In the genomic region with DNA sequence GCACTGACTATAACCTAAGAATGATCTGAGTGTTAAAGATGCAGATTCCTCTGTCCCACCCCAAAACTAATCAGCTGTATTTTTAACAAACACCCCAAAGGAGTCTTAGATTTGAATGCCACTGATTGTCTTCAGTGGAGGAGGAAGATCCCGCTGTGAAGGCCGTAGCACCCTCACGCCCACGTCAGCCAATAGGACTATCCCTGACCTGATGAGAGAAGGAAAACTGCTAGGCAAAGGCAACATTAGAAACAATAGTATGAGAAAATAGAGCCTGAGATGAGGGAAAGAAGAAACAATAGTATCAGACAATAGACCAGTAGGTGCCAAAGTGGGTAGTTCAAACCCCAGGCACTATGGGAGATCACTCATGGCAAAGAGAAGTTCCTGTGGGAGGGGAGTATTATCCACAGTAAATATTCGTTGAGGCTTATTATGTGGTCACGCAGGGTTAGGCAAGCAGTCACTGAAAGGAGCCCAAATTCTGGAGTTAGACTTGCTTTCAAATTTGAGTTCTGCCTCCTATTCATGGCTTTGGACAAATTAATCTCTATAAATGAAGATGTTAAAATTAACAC, we compare ENCODE assay signal across 1 cellular context.
A peak's percentile ranks its signal among the peaks of the same experiment; 100 is the strongest.
TF ChIP-seq lines count a peak whose summit lies in the region.

No MANE protein-coding gene starts in this region.

TF ChIP-seq in K562, 482 proteins besides CTCF, POLR2A, EP300 and RAD21 (continued from another document and continues in another):
- TF ChIP-seq U2AF1 (optimal IDR thresholded peaks at IDR 0.05; ENCODE audit: low read depth, low read length) = no peak
- TF ChIP-seq MTA3 (IDR thresholded peaks at IDR 0.05; ENCODE audit: borderline replicate concordance) = peak; percentile 57; the same call in 1 of the 2 replicates
- TF ChIP-seq PRMT5 (CRISPR knock-in tag; IDR thresholded peaks at IDR 0.05) = no peak
- no peak for TF ChIP-seq XRCC5 (IDR thresholded peaks at IDR 0.05; ENCODE audit: low read depth, low read length)
- TF ChIP-seq, protein P1, sequence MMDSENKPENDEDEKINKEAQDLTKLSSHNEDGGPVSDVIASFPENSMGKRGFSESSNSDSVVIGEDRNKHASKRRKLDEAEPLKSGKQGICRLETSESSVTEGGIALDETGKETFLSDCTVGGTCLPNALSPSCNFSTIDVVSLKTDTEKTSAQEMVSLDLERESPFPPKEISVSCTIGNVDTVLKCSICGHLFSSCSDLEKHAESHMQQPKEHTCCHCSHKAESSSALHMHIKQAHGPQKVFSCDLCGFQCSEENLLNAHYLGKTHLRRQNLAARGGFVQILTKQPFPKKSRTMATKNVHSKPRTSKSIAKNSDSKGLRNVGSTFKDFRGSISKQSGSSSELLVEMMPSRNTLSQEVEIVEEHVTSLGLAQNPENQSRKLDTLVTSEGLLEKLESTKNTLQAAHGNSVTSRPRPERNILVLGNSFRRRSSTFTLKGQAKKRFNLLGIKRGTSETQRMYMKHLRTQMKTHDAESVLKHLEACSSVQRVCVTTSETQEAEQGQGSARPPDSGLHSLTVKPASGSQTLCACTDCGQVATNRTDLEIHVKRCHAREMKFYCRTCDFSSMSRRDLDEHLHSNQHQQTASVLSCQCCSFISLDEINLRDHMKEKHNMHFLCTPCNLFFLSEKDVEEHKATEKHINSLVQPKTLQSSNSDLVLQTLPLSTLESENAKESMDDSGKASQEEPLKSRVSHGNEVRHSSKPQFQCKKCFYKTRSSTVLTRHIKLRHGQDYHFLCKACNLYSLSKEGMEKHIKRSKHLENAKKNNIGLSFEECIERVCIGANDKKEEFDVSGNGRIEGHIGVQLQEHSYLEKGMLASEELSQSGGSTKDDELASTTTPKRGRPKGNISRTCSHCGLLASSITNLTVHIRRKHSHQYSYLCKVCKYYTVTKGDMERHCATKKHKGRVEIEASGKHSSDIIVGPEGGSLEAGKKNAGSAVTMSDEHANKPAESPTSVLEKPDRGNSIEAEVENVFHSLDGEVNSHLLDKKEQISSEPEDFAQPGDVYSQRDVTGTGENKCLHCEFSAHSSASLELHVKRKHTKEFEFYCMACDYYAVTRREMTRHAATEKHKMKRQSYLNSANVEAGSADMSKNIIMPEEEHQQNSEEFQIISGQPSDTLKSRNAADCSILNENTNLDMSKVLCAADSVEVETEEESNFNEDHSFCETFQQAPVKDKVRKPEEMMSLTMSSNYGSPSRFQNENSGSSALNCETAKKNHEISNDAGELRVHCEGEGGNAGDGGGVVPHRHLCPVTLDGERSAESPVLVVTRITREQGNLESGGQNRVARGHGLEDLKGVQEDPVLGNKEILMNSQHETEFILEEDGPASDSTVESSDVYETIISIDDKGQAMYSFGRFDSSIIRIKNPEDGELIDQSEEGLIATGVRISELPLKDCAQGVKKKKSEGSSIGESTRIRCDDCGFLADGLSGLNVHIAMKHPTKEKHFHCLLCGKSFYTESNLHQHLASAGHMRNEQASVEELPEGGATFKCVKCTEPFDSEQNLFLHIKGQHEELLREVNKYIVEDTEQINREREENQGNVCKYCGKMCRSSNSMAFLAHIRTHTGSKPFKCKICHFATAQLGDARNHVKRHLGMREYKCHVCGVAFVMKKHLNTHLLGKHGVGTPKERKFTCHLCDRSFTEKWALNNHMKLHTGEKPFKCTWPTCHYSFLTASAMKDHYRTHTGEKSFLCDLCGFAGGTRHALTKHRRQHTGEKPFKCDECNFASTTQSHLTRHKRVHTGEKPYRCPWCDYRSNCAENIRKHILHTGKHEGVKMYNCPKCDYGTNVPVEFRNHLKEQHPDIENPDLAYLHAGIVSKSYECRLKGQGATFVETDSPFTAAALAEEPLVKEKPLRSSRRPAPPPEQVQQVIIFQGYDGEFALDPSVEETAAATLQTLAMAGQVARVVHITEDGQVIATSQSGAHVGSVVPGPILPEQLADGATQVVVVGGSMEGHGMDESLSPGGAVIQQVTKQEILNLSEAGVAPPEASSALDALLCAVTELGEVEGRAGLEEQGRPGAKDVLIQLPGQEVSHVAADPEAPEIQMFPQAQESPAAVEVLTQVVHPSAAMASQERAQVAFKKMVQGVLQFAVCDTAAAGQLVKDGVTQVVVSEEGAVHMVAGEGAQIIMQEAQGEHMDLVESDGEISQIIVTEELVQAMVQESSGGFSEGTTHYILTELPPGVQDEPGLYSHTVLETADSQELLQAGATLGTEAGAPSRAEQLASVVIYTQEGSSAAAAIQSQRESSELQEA (IDR thresholded peaks at IDR 0.05; ENCODE audit: low read depth) = no peak
- TF ChIP-seq, protein P2, sequence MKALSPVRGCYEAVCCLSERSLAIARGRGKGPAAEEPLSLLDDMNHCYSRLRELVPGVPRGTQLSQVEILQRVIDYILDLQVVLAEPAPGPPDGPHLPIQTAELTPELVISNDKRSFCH (CRISPR knock-in tag; IDR thresholded peaks at IDR 0.05) = no peak
- TF ChIP-seq, protein P2 (tag; IDR thresholded peaks at IDR 0.05) = no peak
- no peak for TF ChIP-seq SIRT6 (IDR thresholded peaks at IDR 0.05; ENCODE audit: low read depth, low read length)
- no peak for TF ChIP-seq RBM39 (optimal IDR thresholded peaks at IDR 0.05; ENCODE audit: low read depth, low read length)
- TF ChIP-seq CBX8 (IDR thresholded peaks at IDR 0.05; ENCODE audit: borderline replicate concordance, extremely low read depth, low read depth, low read length, poor library complexity, severe bottlenecking) = no peak
- TF ChIP-seq, protein P3, sequence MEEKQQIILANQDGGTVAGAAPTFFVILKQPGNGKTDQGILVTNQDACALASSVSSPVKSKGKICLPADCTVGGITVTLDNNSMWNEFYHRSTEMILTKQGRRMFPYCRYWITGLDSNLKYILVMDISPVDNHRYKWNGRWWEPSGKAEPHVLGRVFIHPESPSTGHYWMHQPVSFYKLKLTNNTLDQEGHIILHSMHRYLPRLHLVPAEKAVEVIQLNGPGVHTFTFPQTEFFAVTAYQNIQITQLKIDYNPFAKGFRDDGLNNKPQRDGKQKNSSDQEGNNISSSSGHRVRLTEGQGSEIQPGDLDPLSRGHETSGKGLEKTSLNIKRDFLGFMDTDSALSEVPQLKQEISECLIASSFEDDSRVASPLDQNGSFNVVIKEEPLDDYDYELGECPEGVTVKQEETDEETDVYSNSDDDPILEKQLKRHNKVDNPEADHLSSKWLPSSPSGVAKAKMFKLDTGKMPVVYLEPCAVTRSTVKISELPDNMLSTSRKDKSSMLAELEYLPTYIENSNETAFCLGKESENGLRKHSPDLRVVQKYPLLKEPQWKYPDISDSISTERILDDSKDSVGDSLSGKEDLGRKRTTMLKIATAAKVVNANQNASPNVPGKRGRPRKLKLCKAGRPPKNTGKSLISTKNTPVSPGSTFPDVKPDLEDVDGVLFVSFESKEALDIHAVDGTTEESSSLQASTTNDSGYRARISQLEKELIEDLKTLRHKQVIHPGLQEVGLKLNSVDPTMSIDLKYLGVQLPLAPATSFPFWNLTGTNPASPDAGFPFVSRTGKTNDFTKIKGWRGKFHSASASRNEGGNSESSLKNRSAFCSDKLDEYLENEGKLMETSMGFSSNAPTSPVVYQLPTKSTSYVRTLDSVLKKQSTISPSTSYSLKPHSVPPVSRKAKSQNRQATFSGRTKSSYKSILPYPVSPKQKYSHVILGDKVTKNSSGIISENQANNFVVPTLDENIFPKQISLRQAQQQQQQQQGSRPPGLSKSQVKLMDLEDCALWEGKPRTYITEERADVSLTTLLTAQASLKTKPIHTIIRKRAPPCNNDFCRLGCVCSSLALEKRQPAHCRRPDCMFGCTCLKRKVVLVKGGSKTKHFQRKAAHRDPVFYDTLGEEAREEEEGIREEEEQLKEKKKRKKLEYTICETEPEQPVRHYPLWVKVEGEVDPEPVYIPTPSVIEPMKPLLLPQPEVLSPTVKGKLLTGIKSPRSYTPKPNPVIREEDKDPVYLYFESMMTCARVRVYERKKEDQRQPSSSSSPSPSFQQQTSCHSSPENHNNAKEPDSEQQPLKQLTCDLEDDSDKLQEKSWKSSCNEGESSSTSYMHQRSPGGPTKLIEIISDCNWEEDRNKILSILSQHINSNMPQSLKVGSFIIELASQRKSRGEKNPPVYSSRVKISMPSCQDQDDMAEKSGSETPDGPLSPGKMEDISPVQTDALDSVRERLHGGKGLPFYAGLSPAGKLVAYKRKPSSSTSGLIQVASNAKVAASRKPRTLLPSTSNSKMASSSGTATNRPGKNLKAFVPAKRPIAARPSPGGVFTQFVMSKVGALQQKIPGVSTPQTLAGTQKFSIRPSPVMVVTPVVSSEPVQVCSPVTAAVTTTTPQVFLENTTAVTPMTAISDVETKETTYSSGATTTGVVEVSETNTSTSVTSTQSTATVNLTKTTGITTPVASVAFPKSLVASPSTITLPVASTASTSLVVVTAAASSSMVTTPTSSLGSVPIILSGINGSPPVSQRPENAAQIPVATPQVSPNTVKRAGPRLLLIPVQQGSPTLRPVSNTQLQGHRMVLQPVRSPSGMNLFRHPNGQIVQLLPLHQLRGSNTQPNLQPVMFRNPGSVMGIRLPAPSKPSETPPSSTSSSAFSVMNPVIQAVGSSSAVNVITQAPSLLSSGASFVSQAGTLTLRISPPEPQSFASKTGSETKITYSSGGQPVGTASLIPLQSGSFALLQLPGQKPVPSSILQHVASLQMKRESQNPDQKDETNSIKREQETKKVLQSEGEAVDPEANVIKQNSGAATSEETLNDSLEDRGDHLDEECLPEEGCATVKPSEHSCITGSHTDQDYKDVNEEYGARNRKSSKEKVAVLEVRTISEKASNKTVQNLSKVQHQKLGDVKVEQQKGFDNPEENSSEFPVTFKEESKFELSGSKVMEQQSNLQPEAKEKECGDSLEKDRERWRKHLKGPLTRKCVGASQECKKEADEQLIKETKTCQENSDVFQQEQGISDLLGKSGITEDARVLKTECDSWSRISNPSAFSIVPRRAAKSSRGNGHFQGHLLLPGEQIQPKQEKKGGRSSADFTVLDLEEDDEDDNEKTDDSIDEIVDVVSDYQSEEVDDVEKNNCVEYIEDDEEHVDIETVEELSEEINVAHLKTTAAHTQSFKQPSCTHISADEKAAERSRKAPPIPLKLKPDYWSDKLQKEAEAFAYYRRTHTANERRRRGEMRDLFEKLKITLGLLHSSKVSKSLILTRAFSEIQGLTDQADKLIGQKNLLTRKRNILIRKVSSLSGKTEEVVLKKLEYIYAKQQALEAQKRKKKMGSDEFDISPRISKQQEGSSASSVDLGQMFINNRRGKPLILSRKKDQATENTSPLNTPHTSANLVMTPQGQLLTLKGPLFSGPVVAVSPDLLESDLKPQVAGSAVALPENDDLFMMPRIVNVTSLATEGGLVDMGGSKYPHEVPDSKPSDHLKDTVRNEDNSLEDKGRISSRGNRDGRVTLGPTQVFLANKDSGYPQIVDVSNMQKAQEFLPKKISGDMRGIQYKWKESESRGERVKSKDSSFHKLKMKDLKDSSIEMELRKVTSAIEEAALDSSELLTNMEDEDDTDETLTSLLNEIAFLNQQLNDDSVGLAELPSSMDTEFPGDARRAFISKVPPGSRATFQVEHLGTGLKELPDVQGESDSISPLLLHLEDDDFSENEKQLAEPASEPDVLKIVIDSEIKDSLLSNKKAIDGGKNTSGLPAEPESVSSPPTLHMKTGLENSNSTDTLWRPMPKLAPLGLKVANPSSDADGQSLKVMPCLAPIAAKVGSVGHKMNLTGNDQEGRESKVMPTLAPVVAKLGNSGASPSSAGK (IDR thresholded peaks at IDR 0.05) = 0 out of 2 replicates have a peak, but pooled peaks have one; percentile 28
- TF ChIP-seq ZNF134 (CRISPR knock-in tag; conservative IDR thresholded peaks at IDR 0.05) = no peak
- TF ChIP-seq PHTF2 (CRISPR knock-in tag; IDR thresholded peaks at IDR 0.05) = no peak
- no peak for TF ChIP-seq GABPB1 (CRISPR knock-in tag; IDR thresholded peaks at IDR 0.05)
- no peak for TF ChIP-seq ZNF780A (CRISPR knock-in tag; IDR thresholded peaks at IDR 0.05)
- no peak for TF ChIP-seq ZNF232 (CRISPR knock-in tag; IDR thresholded peaks at IDR 0.05)
- TF ChIP-seq, protein P4, sequence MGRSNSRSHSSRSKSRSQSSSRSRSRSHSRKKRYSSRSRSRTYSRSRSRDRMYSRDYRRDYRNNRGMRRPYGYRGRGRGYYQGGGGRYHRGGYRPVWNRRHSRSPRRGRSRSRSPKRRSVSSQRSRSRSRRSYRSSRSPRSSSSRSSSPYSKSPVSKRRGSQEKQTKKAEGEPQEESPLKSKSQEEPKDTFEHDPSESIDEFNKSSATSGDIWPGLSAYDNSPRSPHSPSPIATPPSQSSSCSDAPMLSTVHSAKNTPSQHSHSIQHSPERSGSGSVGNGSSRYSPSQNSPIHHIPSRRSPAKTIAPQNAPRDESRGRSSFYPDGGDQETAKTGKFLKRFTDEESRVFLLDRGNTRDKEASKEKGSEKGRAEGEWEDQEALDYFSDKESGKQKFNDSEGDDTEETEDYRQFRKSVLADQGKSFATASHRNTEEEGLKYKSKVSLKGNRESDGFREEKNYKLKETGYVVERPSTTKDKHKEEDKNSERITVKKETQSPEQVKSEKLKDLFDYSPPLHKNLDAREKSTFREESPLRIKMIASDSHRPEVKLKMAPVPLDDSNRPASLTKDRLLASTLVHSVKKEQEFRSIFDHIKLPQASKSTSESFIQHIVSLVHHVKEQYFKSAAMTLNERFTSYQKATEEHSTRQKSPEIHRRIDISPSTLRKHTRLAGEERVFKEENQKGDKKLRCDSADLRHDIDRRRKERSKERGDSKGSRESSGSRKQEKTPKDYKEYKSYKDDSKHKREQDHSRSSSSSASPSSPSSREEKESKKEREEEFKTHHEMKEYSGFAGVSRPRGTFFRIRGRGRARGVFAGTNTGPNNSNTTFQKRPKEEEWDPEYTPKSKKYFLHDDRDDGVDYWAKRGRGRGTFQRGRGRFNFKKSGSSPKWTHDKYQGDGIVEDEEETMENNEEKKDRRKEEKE (IDR thresholded peaks at IDR 0.05; ENCODE audit: borderline replicate concordance in 1 of 2, control insufficient read depth in 1 of 2, low read depth in 2 of 2, low read length in 1 of 2) = 0 out of 4 replicates have a peak, but pooled peaks of 1 of the 2 experiments have one; percentile 32
- TF ChIP-seq ZFPM2 (CRISPR knock-in tag; IDR thresholded peaks at IDR 0.05) = no peak
- TF ChIP-seq GATAD2A (IDR thresholded peaks at IDR 0.05) = no peak
- TF ChIP-seq, protein P5, sequence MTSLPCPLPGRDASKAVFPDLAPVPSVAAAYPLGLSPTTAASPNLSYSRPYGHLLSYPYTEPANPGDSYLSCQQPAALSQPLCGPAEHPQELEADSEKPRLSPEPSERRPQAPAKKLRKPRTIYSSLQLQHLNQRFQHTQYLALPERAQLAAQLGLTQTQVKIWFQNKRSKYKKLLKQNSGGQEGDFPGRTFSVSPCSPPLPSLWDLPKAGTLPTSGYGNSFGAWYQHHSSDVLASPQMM (CRISPR knock-in tag; IDR thresholded peaks at IDR 0.05) = no peak
- TF ChIP-seq FOXM1 (IDR thresholded peaks at IDR 0.05; ENCODE audit: low read depth) = no peak
- no peak for TF ChIP-seq FOXM1 (CRISPR knock-in tag; IDR thresholded peaks at IDR 0.05; ENCODE audit: low read depth)
- TF ChIP-seq ZNF282 (CRISPR knock-in tag; IDR thresholded peaks at IDR 0.05) = no peak
- no peak for TF ChIP-seq SRSF1 (IDR thresholded peaks at IDR 0.05; ENCODE audit: low read depth, low read length)
- no peak for TF ChIP-seq SPI1 (IDR thresholded peaks at IDR 0.05; ENCODE audit: borderline replicate concordance, low read depth, low read length)
- 0 out of 4 replicates have a peak, but pooled peaks of 1 of the 2 experiments have one; percentile 3 for TF ChIP-seq RCOR1 (IDR thresholded peaks at IDR 0.05; ENCODE audit: borderline replicate concordance in 1 of 2, low read depth in 2 of 2, low read length in 2 of 2)
- TF ChIP-seq NUFIP1 (IDR thresholded peaks at IDR 0.05; ENCODE audit: partially characterized antibody) = no peak
- TF ChIP-seq, protein P6, sequence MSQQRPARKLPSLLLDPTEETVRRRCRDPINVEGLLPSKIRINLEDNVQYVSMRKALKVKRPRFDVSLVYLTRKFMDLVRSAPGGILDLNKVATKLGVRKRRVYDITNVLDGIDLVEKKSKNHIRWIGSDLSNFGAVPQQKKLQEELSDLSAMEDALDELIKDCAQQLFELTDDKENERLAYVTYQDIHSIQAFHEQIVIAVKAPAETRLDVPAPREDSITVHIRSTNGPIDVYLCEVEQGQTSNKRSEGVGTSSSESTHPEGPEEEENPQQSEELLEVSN (IDR thresholded peaks at IDR 0.05; ENCODE audit: borderline replicate concordance in 1 of 2, extremely low read depth in 1 of 2, insufficient read depth in 1 of 2, insufficient read length in 1 of 2, low read depth in 1 of 2, low read length in 1 of 2, poor library complexity in 1 of 2, severe bottlenecking in 1 of 2) = peak in 1 of 2 experiments; percentile 46
- no peak for TF ChIP-seq ZNF764 (CRISPR knock-in tag; IDR thresholded peaks at IDR 0.05; ENCODE audit: low read depth)
